ENCODE assay signal across 20 cellular contexts in genomic region chr14:67582061-67582460, GRCh38. TPM values are rescaled to one million over a fixed set of nuclear protein-coding genes. Genes with fewer than 3 reads are reported as not detected.
DNase-seq lines count a peak whose midpoint lies in the region; ATAC-seq, FAIRE-seq and TF ChIP-seq lines count a peak whose summit lies in the region.
"Had no signal": no experiment of that assay in that cellular context is flagged by ENCODE, and none has a peak within 500 bp of the region (broad histone marks: within the 10 kb centered on the region; RNA-seq: fewer than 3 reads in every experiment).

No MANE protein-coding gene starts in this region.

- H3K27me3 ChIP-seq in WERI-Rb-1 (ENCODE audit: insufficient read depth, low read depth, severe bottlenecking) (no peaks in the 10 kb centered on the region), left lung (no peaks in the 10 kb centered on the region)

- TF ChIP-seq CTCF in AG10803 (conservative IDR thresholded peaks at IDR 0.05; ENCODE audit: low read length) (0 out of 2 replicates have a peak, but pooled peaks have one; percentile 7), WERI-Rb-1 (IDR thresholded peaks at IDR 0.05; ENCODE audit: low read depth, low read length) (peak; percentile 45), left lung (IDR thresholded peaks at IDR 0.05) (no peak)

- H3K36me3 ChIP-seq in WERI-Rb-1: no peaks in the 10 kb centered on the region
- H3K36me3 ChIP-seq in left lung: peaks cover 0 to 12% of the 10 kb centered on the region in 2 donors

- ATAC-seq in HG03280 (IDR thresholded peaks at IDR 0.05; ENCODE audit: unreplicated experiment): no peak
- ATAC-seq in HG02798 (IDR thresholded peaks at IDR 0.05; ENCODE audit: poor library complexity, unreplicated experiment): no peak
- ATAC-seq in left lung: no peak
- ATAC-seq: PC-3 had no signal

- H3K27ac ChIP-seq in WERI-Rb-1: no peak overlapping the region
- H3K27ac ChIP-seq in left lung: no peak overlapping the region
- H3K27ac ChIP-seq: A549 had no signal

- FAIRE-seq in HTR-8/SVneo (lab: Jason Lieb, UNC): peak; percentile 85

- DNase-seq in AG10803 (ENCODE audit: low read depth): no peak
- DNase-seq in HTR-8/SVneo (ENCODE audit: insufficient read length, low spot score): no peak
- DNase-seq in WERI-Rb-1: no peak
- DNase-seq in mesenteric fat pad (ENCODE audit: low spot score): peak; percentile 24
- no peak for DNase-seq in left lung
- DNase-seq in epidermal melanocyte (ENCODE audit: insufficient read length, low spot score): no peak
- DNase-seq: C1 segment of cervical spinal cord; CD8-positive, alpha-beta memory T cell; DMS53; GOT3; IMR-90; NCI-H1417 treated with DMSO at 0.1 percent for 48 hours; NCI-H187 treated with DMSO at 0.1 percent for 48 hours; NCI-H2171 treated with DMSO at 0.1 percent for 48 hours; NCI-H446; PC-3; RPMI8226 had no signal

- H3K9me3 ChIP-seq in WERI-Rb-1 (ENCODE audit: severe bottlenecking) (no peaks in the 10 kb centered on the region), left lung (no peaks in the 10 kb centered on the region)
- H3K9me3 ChIP-seq: A549 had no signal

- no peak overlapping the region for H3K4me3 ChIP-seq in AG10803 (ENCODE audit: low read length)
- H3K4me3 ChIP-seq in WERI-Rb-1 (ENCODE audit: low read depth, low read length): no peak overlapping the region
- H3K4me3 ChIP-seq in left lung: no peak overlapping the region
- H3K4me3 ChIP-seq: A549 had no signal

- H3K4me1 ChIP-seq in left lung: no peaks in the 10 kb centered on the region
- H3K4me1 ChIP-seq: A549 had no signal

- intact Hi-C loops in left lung (cut with DNase I): no loop called here

RNA-seq across cellular contexts. Expression of gene PIGH, which starts 18.0 kb away (rescaled TPM):
- total RNA-seq in mesenteric fat pad (16.9 TPM), left lung (10 to 100 TPM; 12.8 to 21.6 TPM)

RNA-seq across cellular contexts. Expression of gene ARG2, which starts 37.7 kb away (rescaled TPM):
- total RNA-seq in mesenteric fat pad (6.6 TPM), left lung (10 to 100 TPM in 1 of 2 donors, 1 to 10 TPM in 1; 6.0 to 14.8 TPM)

RNA-seq across cellular contexts. Expression of gene PLEKHH1, which starts 49.0 kb away (rescaled TPM):
- 6.8 TPM for total RNA-seq in mesenteric fat pad
- total RNA-seq in left lung: 1 to 10 TPM; 1.2 to 2.7 TPM

Comparison
In these comparisons a context has a peak if more than half of its experiments do, and no peak if none do; other contexts are left out.
1. CTCF ChIP-seq: peak in AG10803 (single experiment) and WERI-Rb-1 (single experiment); none in left lung (0 of 2).